9 cellular contexts compared by ENCODE assay signal in the genomic region with DNA sequence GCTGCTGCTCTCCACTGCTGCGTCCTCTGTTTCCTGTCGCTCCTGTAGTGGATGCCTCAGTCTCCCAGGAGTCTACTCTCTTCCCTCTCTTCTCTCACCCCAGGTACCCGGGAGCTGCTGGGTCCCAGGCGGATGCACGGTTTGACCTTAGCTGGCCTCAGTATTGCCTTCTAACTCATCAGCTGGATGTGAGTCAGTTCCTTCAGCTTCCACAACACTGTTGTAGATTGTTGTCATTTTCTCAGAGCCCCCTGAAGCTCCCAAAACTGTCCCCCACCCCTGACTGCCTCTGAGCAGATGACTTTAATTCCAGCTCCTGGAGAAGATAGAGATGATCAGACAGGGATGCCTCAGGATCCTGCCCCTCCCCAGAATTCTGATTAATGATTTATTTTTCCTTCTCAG. TPM values are rescaled to one million over a fixed set of nuclear protein-coding genes. Genes with fewer than 3 reads are reported as not detected.
DNase-seq lines count a peak whose midpoint lies in the region; ATAC-seq, FAIRE-seq and TF ChIP-seq lines count a peak whose summit lies in the region.
"Had no signal": no experiment of that assay in that cellular context is flagged by ENCODE, and none has a peak within 500 bp of the region (broad histone marks: within the 10 kb centered on the region; RNA-seq: fewer than 3 reads in every experiment).

No MANE protein-coding gene starts in this region.

- H3K4me1 Mint-ChIP-seq in astrocyte (ENCODE audit: low read depth, unreplicated experiment), result peaks cover 42% of the 10 kb centered on the region
- peaks cover 21 to 28% of the 10 kb centered on the region in 2 donors for H3K4me1 Mint-ChIP-seq in natural killer cell treated with Interleukin-12 subunit alpha and Interleukin-12 subunit beta and Interleukin-15 and Interleukin-18, amount 100 ng/mL, for 72 hours (ENCODE audit: low read depth in 2 of 2)

- intact Hi-C loops in uterus (cut with DNase I; ENCODE audit: low total_unique reads) (no loop called here), left lung (cut with DNase I) (no loop called here)

- H2AFZ ChIP-seq in astrocyte (ENCODE audit: low read depth, low read length), result no peak overlapping the region

- H3K27me3 Mint-ChIP-seq in astrocyte (ENCODE audit: low read depth, unreplicated experiment), result peaks cover 19% of the 10 kb centered on the region
- H3K27me3 Mint-ChIP-seq in natural killer cell treated with Interleukin-12 subunit alpha and Interleukin-12 subunit beta and Interleukin-15 and Interleukin-18, amount 100 ng/mL, for 72 hours, result peaks cover 27 to 34% of the 10 kb centered on the region in 2 donors

- peak; percentile 36 to 56 for ATAC-seq in natural killer cell treated with Interleukin-12 subunit alpha and Interleukin-12 subunit beta and Interleukin-15 and Interleukin-18, amount 100 ng/mL, for 72 hours
- ATAC-seq in GM21529 (IDR thresholded peaks at IDR 0.05; ENCODE audit: unreplicated experiment), result no peak
- ATAC-seq in GM19023 (IDR thresholded peaks at IDR 0.05; ENCODE audit: unreplicated experiment), result no peak
- no peak for ATAC-seq in left lung

- no peak for TF ChIP-seq POLR2A in NB4 (IDR thresholded peaks at IDR 0.05; ENCODE audit: extremely low read depth, insufficient read length)
- TF ChIP-seq POLR2A in uterus (IDR thresholded peaks at IDR 0.05), result no peak

- peak overlapping the region; percentile 81 for H3K4me2 ChIP-seq in astrocyte (ENCODE audit: low read length)

- H3K27me3 ChIP-seq in astrocyte (ENCODE audit: insufficient read depth, low read length), result no peaks in the 10 kb centered on the region
- peaks cover 0 to 5% of the 10 kb centered on the region in 2 donors for H3K27me3 ChIP-seq in uterus
- H3K27me3 ChIP-seq in left lung, result peaks cover 9 to 34% of the 10 kb centered on the region in 2 donors

- no peaks in the 10 kb centered on the region for H3K9me3 Mint-ChIP-seq in astrocyte (ENCODE audit: unreplicated experiment)
- peaks cover 3% of the 10 kb centered on the region for H3K9me3 Mint-ChIP-seq in natural killer cell treated with Interleukin-12 subunit alpha and Interleukin-12 subunit beta and Interleukin-15 and Interleukin-18, amount 100 ng/mL, for 72 hours

- H3K4me1 ChIP-seq in astrocyte (ENCODE audit: insufficient read depth, low read length) (peaks cover 42% of the 10 kb centered on the region), uterus (no peaks in the 10 kb centered on the region), left lung (no peaks in the 10 kb centered on the region)

- TF ChIP-seq CTCF in NB4 (IDR thresholded peaks at IDR 0.05; ENCODE audit: low read depth, low read length) (no peak), astrocyte (IDR thresholded peaks at IDR 0.05; ENCODE audit: insufficient read depth, low read depth, low read length) (no peak), uterus (IDR thresholded peaks at IDR 0.05) (no peak), left lung (IDR thresholded peaks at IDR 0.05) (no peak)

- H3K4me3 Mint-ChIP-seq in astrocyte (ENCODE audit: unreplicated experiment), result peak overlapping the region; percentile 42
- peak overlapping the region; percentile 80 for H3K4me3 Mint-ChIP-seq in natural killer cell treated with Interleukin-12 subunit alpha and Interleukin-12 subunit beta and Interleukin-15 and Interleukin-18, amount 100 ng/mL, for 72 hours

- peaks cover 8% of the 10 kb centered on the region for H3K36me3 Mint-ChIP-seq in astrocyte (ENCODE audit: low read depth, unreplicated experiment)
- H3K36me3 Mint-ChIP-seq in natural killer cell treated with Interleukin-12 subunit alpha and Interleukin-12 subunit beta and Interleukin-15 and Interleukin-18, amount 100 ng/mL, for 72 hours, result peaks cover 15% of the 10 kb centered on the region

- FAIRE-seq in astrocyte (lab: Jason Lieb, UNC), result peak; percentile 96
- FAIRE-seq: H1 had no signal

- peak overlapping the region; percentile 91 for H3K27ac ChIP-seq in astrocyte (ENCODE audit: low read depth, low read length)
- H3K27ac ChIP-seq in uterus, result no peak overlapping the region
- H3K27ac ChIP-seq in left lung, result no peak overlapping the region

- peak; percentile 55 for DNase-seq in GM03348 (ENCODE audit: low spot score)
- DNase-seq in NB4 (ENCODE audit: low read depth), result peak; percentile 67
- peak; percentile 77 for DNase-seq in astrocyte (ENCODE audit: low read depth)
- DNase-seq in natural killer cell treated with Interleukin-12 subunit alpha and Interleukin-12 subunit beta and Interleukin-15 and Interleukin-18, amount 100 ng/mL, for 72 hours (ENCODE audit: low spot score), result no peak
- no peak for DNase-seq in uterus
- DNase-seq in left lung, result no peak

- H3K27ac Mint-ChIP-seq in astrocyte (ENCODE audit: unreplicated experiment), result peak overlapping the region; percentile 99
- H3K27ac Mint-ChIP-seq in natural killer cell treated with Interleukin-12 subunit alpha and Interleukin-12 subunit beta and Interleukin-15 and Interleukin-18, amount 100 ng/mL, for 72 hours, result peak overlapping the region; percentile 81 to 83

- no peaks in the 10 kb centered on the region for H3K36me3 ChIP-seq in astrocyte (ENCODE audit: insufficient read depth, low read length)
- no peaks in the 10 kb centered on the region for H3K36me3 ChIP-seq in uterus
- no peaks in the 10 kb centered on the region for H3K36me3 ChIP-seq in left lung

- H4K20me1 ChIP-seq in astrocyte (ENCODE audit: insufficient read depth, low read length), result peaks cover 12% of the 10 kb centered on the region

- H3K9ac ChIP-seq in astrocyte (ENCODE audit: low read length), result peak overlapping the region; percentile 77

- no peaks in the 10 kb centered on the region for H3K9me3 ChIP-seq in astrocyte (ENCODE audit: insufficient read depth, low read depth, low read length)
- no peaks in the 10 kb centered on the region for H3K9me3 ChIP-seq in uterus
- no peaks in the 10 kb centered on the region for H3K9me3 ChIP-seq in left lung

- peaks cover 89% of the 10 kb centered on the region for H3K79me2 ChIP-seq in astrocyte (ENCODE audit: insufficient read depth, low read length)

- H3K4me3 ChIP-seq in NB4 (ENCODE audit: low read depth, low read length), result no peak overlapping the region
- peak overlapping the region; percentile 12 for H3K4me3 ChIP-seq in astrocyte (ENCODE audit: insufficient read depth, low read depth, low read length)
- H3K4me3 ChIP-seq in uterus, result no peak overlapping the region
- H3K4me3 ChIP-seq in left lung, result no peak overlapping the region

RNA-seq across cellular contexts. Expression of gene CNIH3, which starts 7.2 kb away (rescaled TPM):
- total RNA-seq in astrocyte, result 7.7 and 8.5 TPM in 2 replicates
- 1 to 10 TPM; 1.5 TPM for total RNA-seq in natural killer cell treated with Interleukin-12 subunit alpha and Interleukin-12 subunit beta and Interleukin-15 and Interleukin-18, amount 100 ng/mL, for 72 hours
- total RNA-seq in uterus, result 1 to 10 TPM in 2 of 4 donors, not detected in 2; 6.2 to 6.3 TPM
- total RNA-seq in left lung, result 1 to 10 TPM; 2.5 to 3.6 TPM

Comparison
In these comparisons a context has a peak if more than half of its experiments do, and no peak if none do; other contexts are left out.
1. DNase-seq: peak in GM03348 (single experiment), NB4 (single experiment) and astrocyte (single experiment); none in natural killer cell treated with Interleukin-12 subunit alpha and Interleukin-12 subunit beta and Interleukin-15 and Interleukin-18, amount 100 ng/mL, for 72 hours (single experiment), uterus (0 of 2) and left lung (0 of 2).
2. ATAC-seq: peak in natural killer cell treated with Interleukin-12 subunit alpha and Interleukin-12 subunit beta and Interleukin-15 and Interleukin-18, amount 100 ng/mL, for 72 hours (2 of 2); none in GM21529 (single experiment), GM19023 (single experiment) and left lung (single experiment).